ENCODE assay signal across 27 cellular contexts in the genomic region with DNA sequence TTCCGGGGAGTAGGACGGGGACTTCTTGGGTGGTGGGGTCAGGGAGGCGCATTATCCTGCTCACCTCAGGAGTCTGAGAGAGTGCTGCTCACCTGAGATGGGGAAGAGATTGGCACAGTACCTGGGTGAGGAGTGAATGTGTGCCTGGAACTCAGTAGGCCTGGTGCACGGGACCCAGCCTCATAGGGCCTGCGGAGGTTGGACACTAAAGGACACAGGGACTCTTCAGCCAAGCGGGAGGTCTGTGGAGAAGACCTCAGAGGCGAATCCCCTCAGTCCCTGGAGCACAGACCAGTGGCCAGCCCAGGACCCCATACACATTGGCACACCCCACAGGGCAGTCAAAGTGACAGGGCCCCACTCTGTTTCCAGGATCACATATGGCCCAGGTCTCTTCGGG.
DNase-seq lines count a peak whose midpoint lies in the region; ATAC-seq and TF ChIP-seq lines count a peak whose summit lies in the region.
"Had no signal": no experiment of that assay in that cellular context is flagged by ENCODE, and none has a peak within 500 bp of the region (broad histone marks: within the 10 kb centered on the region; RNA-seq: fewer than 3 reads in every experiment).

No MANE protein-coding gene starts in this region.

- no peak overlapping the region for H3K4me2 ChIP-seq in neural progenitor cell
- H3K4me2 ChIP-seq: PC-9 had no signal

- DNase-seq in activated CD8-positive, alpha-beta memory T cell treated with anti-CD3 and anti-CD28 coated beads, Interleukin-2, amount 50 U/mL, for 48 hours: peak; percentile 17
- DNase-seq in activated CD8-positive, alpha-beta memory T cell treated with anti-CD3 and anti-CD28 coated beads, Interleukin-2, amount 10 ng/mL, durations not matched to agents 7 days and 5 days: no peak
- peak; percentile 38 for DNase-seq in RWPE2 (ENCODE audit: low spot score)
- DNase-seq in neural progenitor cell (ENCODE audit: low spot score): no peak
- DNase-seq in upper lobe of right lung: peak; percentile 32
- no peak for DNase-seq in inferior parietal cortex (ENCODE audit: extremely low spot score)
- DNase-seq: CD4-positive, alpha-beta memory T cell; COR-L47; DMS53; GOT3; IMR-90; KG1; MM.1S; NCI-H1048; NCI-H1694; NCI-H2029 treated with DMSO at 0.1 percent for 48 hours; NCI-H446 treated with DMSO at 0.1 percent for 48 hours; NCI-H526; NCI-H82; NK-92 treated with Interleukin-12 subunit alpha and Interleukin-12 subunit beta, amount 100 ng/mL, for 24 hours; PC-9; Right ventricle myocardium superior had no signal

- no peak for TF ChIP-seq CTCF in RWPE2 (IDR thresholded peaks at IDR 0.05; ENCODE audit: poor library complexity, severe bottlenecking)
- no peak for TF ChIP-seq CTCF in neural progenitor cell (IDR thresholded peaks at IDR 0.05)
- TF ChIP-seq CTCF in upper lobe of right lung (IDR thresholded peaks at IDR 0.05): no peak

- H2AFZ ChIP-seq in neural progenitor cell (replicated peaks): no peak overlapping the region
- H2AFZ ChIP-seq: PC-9 had no signal

- H3K9ac ChIP-seq in neural progenitor cell: no peak overlapping the region

- H3K27ac ChIP-seq in RWPE2 (ENCODE audit: poor library complexity, severe bottlenecking): no peak overlapping the region
- no peak overlapping the region for H3K27ac ChIP-seq in neural progenitor cell
- H3K27ac ChIP-seq in upper lobe of right lung: no peak overlapping the region
- H3K27ac ChIP-seq: PC-9, SJSA1 had no signal

- H3K27me3 ChIP-seq in RWPE2 (ENCODE audit: insufficient read depth, poor library complexity, severe bottlenecking) (no peaks in the 10 kb centered on the region), neural progenitor cell (no peaks in the 10 kb centered on the region), upper lobe of right lung (no peaks in the 10 kb centered on the region)
- H3K27me3 ChIP-seq: SJSA1 had no signal

- intact Hi-C loops in upper lobe of right lung (cut with DNase I): no loop called here

- CTCF ChIA-PET in activated CD8-positive, alpha-beta memory T cell treated with anti-CD3 and anti-CD28 coated beads, Interleukin-2, amount 10 ng/mL, durations not matched to agents 7 days and 5 days (lab: Charles Lee): no interaction called here

- no peaks in the 10 kb centered on the region for H3F3A ChIP-seq in neural progenitor cell (ENCODE audit: low read depth)

- no peaks in the 10 kb centered on the region for H4K20me1 ChIP-seq in neural progenitor cell (ENCODE audit: low read depth)

- H3K27ac Mint-ChIP-seq in activated CD8-positive, alpha-beta memory T cell treated with anti-CD3 and anti-CD28 coated beads, Interleukin-2, amount 10 ng/mL, durations not matched to agents 7 days and 5 days: no peak overlapping the region
- H3K27ac Mint-ChIP-seq in neural progenitor cell: peak overlapping the region; percentile 54
- H3K27ac Mint-ChIP-seq: CD4-positive, alpha-beta memory T cell had no signal

- H3K9me3 Mint-ChIP-seq in activated CD8-positive, alpha-beta memory T cell treated with anti-CD3 and anti-CD28 coated beads, Interleukin-2, amount 10 ng/mL, durations not matched to agents 7 days and 5 days (ENCODE audit: low read depth): no peaks in the 10 kb centered on the region
- H3K9me3 Mint-ChIP-seq in neural progenitor cell: no peaks in the 10 kb centered on the region

- H3K79me2 ChIP-seq in neural progenitor cell (ENCODE audit: low read depth): no peaks in the 10 kb centered on the region

- no peak for ATAC-seq in activated CD8-positive, alpha-beta memory T cell treated with anti-CD3 and anti-CD28 coated beads, Interleukin-2, amount 10 ng/mL, durations not matched to agents 7 days and 5 days
- ATAC-seq in RWPE2 (ENCODE audit: low read depth) (no peak), upper lobe of right lung (no peak), GM18511 (IDR thresholded peaks at IDR 0.05; ENCODE audit: unreplicated experiment) (no peak), GM21529 (IDR thresholded peaks at IDR 0.05; ENCODE audit: unreplicated experiment) (no peak)
- ATAC-seq: GM12878, HCT116 had no signal

- H3K4me3 ChIP-seq in RWPE2 (ENCODE audit: severe bottlenecking): no peak overlapping the region
- H3K4me3 ChIP-seq in neural progenitor cell: no peak overlapping the region
- no peak overlapping the region for H3K4me3 ChIP-seq in upper lobe of right lung
- H3K4me3 ChIP-seq: GM12878, PC-9, SJSA1 had no signal

- H3K9me3 ChIP-seq in RWPE2 (ENCODE audit: severe bottlenecking) (no peaks in the 10 kb centered on the region), neural progenitor cell (ENCODE audit: low read depth) (no peaks in the 10 kb centered on the region), upper lobe of right lung (no peaks in the 10 kb centered on the region)
- H3K9me3 ChIP-seq: SJSA1 had no signal

- no peak overlapping the region for H3K4me3 Mint-ChIP-seq in activated CD8-positive, alpha-beta memory T cell treated with anti-CD3 and anti-CD28 coated beads, Interleukin-2, amount 10 ng/mL, durations not matched to agents 7 days and 5 days
- H3K4me3 Mint-ChIP-seq in neural progenitor cell: no peak overlapping the region
- H3K4me3 Mint-ChIP-seq: CD4-positive, alpha-beta memory T cell had no signal

- H3K4me1 ChIP-seq in RWPE2 (ENCODE audit: insufficient read depth, poor library complexity, severe bottlenecking) (peaks cover 11% of the 10 kb centered on the region), neural progenitor cell (no peaks in the 10 kb centered on the region), upper lobe of right lung (peaks cover 11% of the 10 kb centered on the region)
- H3K4me1 ChIP-seq: SJSA1 had no signal

- H3K36me3 ChIP-seq in RWPE2 (ENCODE audit: low read depth): no peaks in the 10 kb centered on the region
- H3K36me3 ChIP-seq in neural progenitor cell: no peaks in the 10 kb centered on the region
- no peaks in the 10 kb centered on the region for H3K36me3 ChIP-seq in upper lobe of right lung
- H3K36me3 ChIP-seq: SJSA1 had no signal

- peaks cover 10% of the 10 kb centered on the region for H3K4me1 Mint-ChIP-seq in activated CD8-positive, alpha-beta memory T cell treated with anti-CD3 and anti-CD28 coated beads, Interleukin-2, amount 10 ng/mL, durations not matched to agents 7 days and 5 days
- H3K4me1 Mint-ChIP-seq in neural progenitor cell: no peaks in the 10 kb centered on the region

- H3K27me3 Mint-ChIP-seq in activated CD8-positive, alpha-beta memory T cell treated with anti-CD3 and anti-CD28 coated beads, Interleukin-2, amount 10 ng/mL, durations not matched to agents 7 days and 5 days: no peaks in the 10 kb centered on the region
- peaks cover 12% of the 10 kb centered on the region for H3K27me3 Mint-ChIP-seq in neural progenitor cell (ENCODE audit: insufficient read depth, low read depth)

- no peaks in the 10 kb centered on the region for H3K36me3 Mint-ChIP-seq in activated CD8-positive, alpha-beta memory T cell treated with anti-CD3 and anti-CD28 coated beads, Interleukin-2, amount 10 ng/mL, durations not matched to agents 7 days and 5 days
- H3K36me3 Mint-ChIP-seq in neural progenitor cell: no peaks in the 10 kb centered on the region
- H3K36me3 Mint-ChIP-seq: CD4-positive, alpha-beta memory T cell had no signal

Comparison
In these comparisons a context has a peak if more than half of its experiments do, and no peak if none do; other contexts are left out.
1. DNase-seq: peak in activated CD8-positive, alpha-beta memory T cell treated with anti-CD3 and anti-CD28 coated beads, Interleukin-2, amount 50 U/mL, for 48 hours (single experiment), RWPE2 (single experiment) and upper lobe of right lung (single experiment); none in activated CD8-positive, alpha-beta memory T cell treated with anti-CD3 and anti-CD28 coated beads, Interleukin-2, amount 10 ng/mL, durations not matched to agents 7 days and 5 days (single experiment), neural progenitor cell (single experiment) and inferior parietal cortex (single experiment).